Comparison of ENCODE assay signal across 8 cellular contexts in genomic region chr1:100249155-100249536, GRCh38.
DNase-seq lines count a peak whose midpoint lies in the region; ATAC-seq, FAIRE-seq and TF ChIP-seq lines count a peak whose summit lies in the region.

No MANE protein-coding gene starts in this region.

- in situ Hi-C loops in GM13977 (cut with MboI; ENCODE audit: low pct_unique_long_range_greater_than_20kb, low sequenced_read_pairs, unreplicated experiment), result no loop called here

- FAIRE-seq in H54 (lab: Jason Lieb, UNC), result peak; percentile 23

- TF ChIP-seq POLR2A in H54 (IDR thresholded peaks at IDR 0.05; ENCODE audit: low read depth, low read length), result no peak

- no peaks in the 10 kb centered on the region for H3K9me3 ChIP-seq in iPS-18c (ENCODE audit: control insufficient read depth, insufficient read depth, low read length)

- ATAC-seq in SK-N-SH treated with all-trans-retinoic acid at 6 μM for 48 hours, result peak; percentile 4; the same call in 2 of the 3 replicates
- no peak for ATAC-seq in HG03432 (IDR thresholded peaks at IDR 0.05; ENCODE audit: unreplicated experiment)

- H3K4me3 ChIP-seq in iPS-18c (ENCODE audit: insufficient read depth, low read depth, low read length), result peak overlapping the region; percentile 94

- H3K27ac ChIP-seq in substantia nigra (ENCODE audit: low read depth, low read length, poor library complexity, severe bottlenecking), result peak overlapping the region; percentile 85

- TF ChIP-seq CTCF in GM13977 (IDR thresholded peaks at IDR 0.05; ENCODE audit: extremely low read depth, insufficient read depth, missing control alignments), result no peak

- DNase-seq in H54 (ENCODE audit: insufficient read length, low spot score) (no peak), substantia nigra (lab: John Stamatoyannopoulos, UW) (no peak), GF-D8 (lab: John Stamatoyannopoulos, UW) (no peak), GM13977 (ENCODE audit: low spot score) (no peak)
- DNase-seq in activated T-cell treated with anti-CD3 and anti-CD28 coated beads, Interleukin-2, amount 50 U/mL, for 1 hour, result no peak

TF ChIP-seq in SK-N-SH treated with all-trans-retinoic acid at 6 μM for 48 hours, 23 proteins besides CTCF, POLR2A, EP300 and RAD21:
- TF ChIP-seq, protein P1, sequence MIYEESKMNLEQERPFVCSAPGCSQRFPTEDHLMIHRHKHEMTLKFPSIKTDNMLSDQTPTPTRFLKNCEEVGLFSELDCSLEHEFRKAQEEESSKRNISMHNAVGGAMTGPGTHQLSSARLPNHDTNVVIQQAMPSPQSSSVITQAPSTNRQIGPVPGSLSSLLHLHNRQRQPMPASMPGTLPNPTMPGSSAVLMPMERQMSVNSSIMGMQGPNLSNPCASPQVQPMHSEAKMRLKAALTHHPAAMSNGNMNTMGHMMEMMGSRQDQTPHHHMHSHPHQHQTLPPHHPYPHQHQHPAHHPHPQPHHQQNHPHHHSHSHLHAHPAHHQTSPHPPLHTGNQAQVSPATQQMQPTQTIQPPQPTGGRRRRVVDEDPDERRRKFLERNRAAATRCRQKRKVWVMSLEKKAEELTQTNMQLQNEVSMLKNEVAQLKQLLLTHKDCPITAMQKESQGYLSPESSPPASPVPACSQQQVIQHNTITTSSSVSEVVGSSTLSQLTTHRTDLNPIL (CRISPR knock-in tag; IDR thresholded peaks at IDR 0.05; ENCODE audit: low read depth), result no peak
- no peak for TF ChIP-seq TCF4 (CRISPR knock-in tag; IDR thresholded peaks at IDR 0.05; ENCODE audit: borderline replicate concordance)
- no peak for TF ChIP-seq CSDC2 (CRISPR knock-in tag; IDR thresholded peaks at IDR 0.05)
- TF ChIP-seq, protein P2, sequence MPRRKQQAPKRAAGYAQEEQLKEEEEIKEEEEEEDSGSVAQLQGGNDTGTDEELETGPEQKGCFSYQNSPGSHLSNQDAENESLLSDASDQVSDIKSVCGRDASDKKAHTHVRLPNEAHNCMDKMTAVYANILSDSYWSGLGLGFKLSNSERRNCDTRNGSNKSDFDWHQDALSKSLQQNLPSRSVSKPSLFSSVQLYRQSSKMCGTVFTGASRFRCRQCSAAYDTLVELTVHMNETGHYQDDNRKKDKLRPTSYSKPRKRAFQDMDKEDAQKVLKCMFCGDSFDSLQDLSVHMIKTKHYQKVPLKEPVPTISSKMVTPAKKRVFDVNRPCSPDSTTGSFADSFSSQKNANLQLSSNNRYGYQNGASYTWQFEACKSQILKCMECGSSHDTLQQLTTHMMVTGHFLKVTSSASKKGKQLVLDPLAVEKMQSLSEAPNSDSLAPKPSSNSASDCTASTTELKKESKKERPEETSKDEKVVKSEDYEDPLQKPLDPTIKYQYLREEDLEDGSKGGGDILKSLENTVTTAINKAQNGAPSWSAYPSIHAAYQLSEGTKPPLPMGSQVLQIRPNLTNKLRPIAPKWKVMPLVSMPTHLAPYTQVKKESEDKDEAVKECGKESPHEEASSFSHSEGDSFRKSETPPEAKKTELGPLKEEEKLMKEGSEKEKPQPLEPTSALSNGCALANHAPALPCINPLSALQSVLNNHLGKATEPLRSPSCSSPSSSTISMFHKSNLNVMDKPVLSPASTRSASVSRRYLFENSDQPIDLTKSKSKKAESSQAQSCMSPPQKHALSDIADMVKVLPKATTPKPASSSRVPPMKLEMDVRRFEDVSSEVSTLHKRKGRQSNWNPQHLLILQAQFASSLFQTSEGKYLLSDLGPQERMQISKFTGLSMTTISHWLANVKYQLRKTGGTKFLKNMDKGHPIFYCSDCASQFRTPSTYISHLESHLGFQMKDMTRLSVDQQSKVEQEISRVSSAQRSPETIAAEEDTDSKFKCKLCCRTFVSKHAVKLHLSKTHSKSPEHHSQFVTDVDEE (CRISPR knock-in tag; IDR thresholded peaks at IDR 0.05), result no peak
- TF ChIP-seq ZC3H10 (CRISPR knock-in tag; IDR thresholded peaks at IDR 0.05), result no peak
- TF ChIP-seq, protein P3, sequence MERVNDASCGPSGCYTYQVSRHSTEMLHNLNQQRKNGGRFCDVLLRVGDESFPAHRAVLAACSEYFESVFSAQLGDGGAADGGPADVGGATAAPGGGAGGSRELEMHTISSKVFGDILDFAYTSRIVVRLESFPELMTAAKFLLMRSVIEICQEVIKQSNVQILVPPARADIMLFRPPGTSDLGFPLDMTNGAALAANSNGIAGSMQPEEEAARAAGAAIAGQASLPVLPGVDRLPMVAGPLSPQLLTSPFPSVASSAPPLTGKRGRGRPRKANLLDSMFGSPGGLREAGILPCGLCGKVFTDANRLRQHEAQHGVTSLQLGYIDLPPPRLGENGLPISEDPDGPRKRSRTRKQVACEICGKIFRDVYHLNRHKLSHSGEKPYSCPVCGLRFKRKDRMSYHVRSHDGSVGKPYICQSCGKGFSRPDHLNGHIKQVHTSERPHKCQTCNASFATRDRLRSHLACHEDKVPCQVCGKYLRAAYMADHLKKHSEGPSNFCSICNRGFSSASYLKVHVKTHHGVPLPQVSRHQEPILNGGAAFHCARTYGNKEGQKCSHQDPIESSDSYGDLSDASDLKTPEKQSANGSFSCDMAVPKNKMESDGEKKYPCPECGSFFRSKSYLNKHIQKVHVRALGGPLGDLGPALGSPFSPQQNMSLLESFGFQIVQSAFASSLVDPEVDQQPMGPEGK (CRISPR knock-in tag; IDR thresholded peaks at IDR 0.05; ENCODE audit: borderline replicate concordance), result no peak
- no peak for TF ChIP-seq ARNTL (CRISPR knock-in tag; IDR thresholded peaks at IDR 0.05; ENCODE audit: borderline replicate concordance, low read depth)
- TF ChIP-seq OSR1 (CRISPR knock-in tag; IDR thresholded peaks at IDR 0.05), result no peak
- no peak for TF ChIP-seq POU6F1 (CRISPR knock-in tag; IDR thresholded peaks at IDR 0.05; ENCODE audit: borderline replicate concordance, low read depth)
- TF ChIP-seq BACH2 (CRISPR knock-in tag; IDR thresholded peaks at IDR 0.05; ENCODE audit: borderline replicate concordance), result no peak
- no peak for TF ChIP-seq ZNF8 (CRISPR knock-in tag; IDR thresholded peaks at IDR 0.05)
- TF ChIP-seq ZFP30 (CRISPR knock-in tag; IDR thresholded peaks at IDR 0.05), result no peak
